ENCODE assay signal across 8 cellular contexts in genomic region chr1:6357243-6357929, GRCh38. TPM values are rescaled to one million over a fixed set of nuclear protein-coding genes. Genes with fewer than 3 reads are reported as not detected.
DNase-seq lines count a peak whose midpoint lies in the region; ATAC-seq and TF ChIP-seq lines count a peak whose summit lies in the region.

No MANE protein-coding gene starts in this region.

- CTCF ChIA-PET in PC-3 (lab: Charles Lee): interaction anchor here (0.6 to 1.0 kb wide), 2 partner anchors 9 to 37 kb away, joined by 3 read pairs; no protein-coding TSS in a partner anchor

- no peak for ATAC-seq in right cardiac atrium
- ATAC-seq in PC-3: no peak
- ATAC-seq in upper lobe of right lung: no peak
- ATAC-seq in body of pancreas: no peak

- TF ChIP-seq CTCF in left ventricle myocardium inferior (IDR thresholded peaks at IDR 0.05; ENCODE audit: borderline replicate concordance) (no peak), PC-3 (conservative IDR thresholded peaks at IDR 0.05; ENCODE audit: low read depth, low read length) (peak; percentile 71), fibroblast of villous mesenchyme (IDR thresholded peaks at IDR 0.05; ENCODE audit: insufficient read depth, low read depth, low read length) (peak; percentile 9), upper lobe of right lung (IDR thresholded peaks at IDR 0.05) (peak; percentile 9), body of pancreas (IDR thresholded peaks at IDR 0.05) (no peak), adrenal gland (IDR thresholded peaks at IDR 0.05) (no peak)

- WGBS in right cardiac atrium: 87% methylated on average over 11 of the region's 11 CpGs
- 79 to 90% methylated on average over 10 to 11 of the region's 11 CpGs for WGBS in body of pancreas, 2 donors
- WGBS in adrenal gland, 4 donors: 71 to 89% (median 85%) methylated on average over 9 to 11 of the region's 11 CpGs

- TF ChIP-seq POLR2A in body of pancreas (IDR thresholded peaks at IDR 0.05) (no peak), adrenal gland (IDR thresholded peaks at IDR 0.05) (no peak)

- H3K4me1 ChIP-seq in right cardiac atrium (ENCODE audit: control insufficient read depth, insufficient read depth, low read length) (peaks cover 2% of the 10 kb centered on the region), left ventricle myocardium inferior (peaks cover 55% of the 10 kb centered on the region), PC-3 (ENCODE audit: insufficient read depth, low read length) (peaks cover 14% of the 10 kb centered on the region), upper lobe of right lung (peaks cover 47% of the 10 kb centered on the region), body of pancreas (peaks cover 61% of the 10 kb centered on the region), adrenal gland (replicated peaks in 1 of 2) (peaks cover 34 to 49% of the 10 kb centered on the region in 2 donors)

- BruUV-seq in PC-3 (replicated peaks; lab: Mats Ljungman, UMichigan): no TSS peak

- peaks cover 80% of the 10 kb centered on the region for H3K79me2 ChIP-seq in PC-3 (ENCODE audit: low read length)

- no peaks in the 10 kb centered on the region for H4K20me1 ChIP-seq in PC-3 (ENCODE audit: low read length)

- no peaks in the 10 kb centered on the region for H3K9me2 ChIP-seq in PC-3 (replicated peaks; ENCODE audit: low read length)

- H3K4me2 ChIP-seq in PC-3 (ENCODE audit: low read length): no peak overlapping the region

- no peaks in the 10 kb centered on the region for H3F3A ChIP-seq in PC-3 (ENCODE audit: low read length, unreplicated experiment)

- intact Hi-C loops in right cardiac atrium (cut with DNase I) (loop anchor here in 1 of 4 donors (10.0 kb wide), 1 partner anchor 47 kb away; no protein-coding TSS in a partner anchor), left ventricle myocardium inferior (cut with micrococcal nuclease) (loop anchor here (5.0 kb wide), 1 partner anchor 50 kb away; no protein-coding TSS in a partner anchor), PC-3 (cut with micrococcal nuclease) (no loop called here), upper lobe of right lung (cut with DNase I) (no loop called here), body of pancreas (cut with DNase I) (loop anchor here (5.0 kb wide), 1 partner anchor 50 kb away; no protein-coding TSS in a partner anchor), adrenal gland (cut with DNase I) (loop anchor here in 1 of 2 donors (5.0 kb wide), 1 partner anchor 50 kb away; no protein-coding TSS in a partner anchor)

- POLR2A ChIA-PET in PC-3 (lab: Charles Lee; ENCODE audit: unreplicated experiment): no interaction called here

- DNase-seq in right cardiac atrium: peak in 2 of 3 donors; percentile 7 to 36
- DNase-seq in left ventricle myocardium inferior: no peak
- peak; percentile 27 for DNase-seq in PC-3
- DNase-seq in fibroblast of villous mesenchyme (ENCODE audit: low read depth): no peak
- DNase-seq in upper lobe of right lung: no peak
- DNase-seq in T1000 (lab: John Stamatoyannopoulos, UW): no peak
- DNase-seq in body of pancreas: no peak
- no peak for DNase-seq in adrenal gland

- no peak overlapping the region for H2AFZ ChIP-seq in PC-3 (ENCODE audit: low read length)

- H3K36me3 ChIP-seq in left ventricle myocardium inferior (no peaks in the 10 kb centered on the region), PC-3 (ENCODE audit: low read depth, low read length) (no peaks in the 10 kb centered on the region), upper lobe of right lung (no peaks in the 10 kb centered on the region), body of pancreas (replicated peaks in 1 of 2; ENCODE audit: insufficient read depth in 1 of 2, low read depth in 2 of 2) (no peaks in the 10 kb centered on the region), adrenal gland (replicated peaks in 1 of 2) (no peaks in the 10 kb centered on the region)

- no peak overlapping the region for H3K9ac ChIP-seq in PC-3 (ENCODE audit: low read length)

- H3K4me3 ChIP-seq in right cardiac atrium (ENCODE audit: low read length) (no peak overlapping the region), left ventricle myocardium inferior (no peak overlapping the region), PC-3 (ENCODE audit: low read length) (no peak overlapping the region), fibroblast of villous mesenchyme (ENCODE audit: low read depth, low read length) (no peak overlapping the region), upper lobe of right lung (no peak overlapping the region), body of pancreas (no peak overlapping the region), adrenal gland (no peak overlapping the region)

- H3K9me3 ChIP-seq in right cardiac atrium (ENCODE audit: control insufficient read depth, low read length) (no peaks in the 10 kb centered on the region), left ventricle myocardium inferior (replicated peaks) (no peaks in the 10 kb centered on the region), PC-3 (ENCODE audit: low read length) (no peaks in the 10 kb centered on the region), upper lobe of right lung (no peaks in the 10 kb centered on the region), body of pancreas (no peaks in the 10 kb centered on the region), adrenal gland (replicated peaks in 1 of 3) (no peaks in the 10 kb centered on the region)

- H3K27ac ChIP-seq in right cardiac atrium (ENCODE audit: low read length): no peak overlapping the region
- H3K27ac ChIP-seq in left ventricle myocardium inferior (replicated peaks): no peak overlapping the region
- no peak overlapping the region for H3K27ac ChIP-seq in PC-3 (ENCODE audit: low read length)
- no peak overlapping the region for H3K27ac ChIP-seq in upper lobe of right lung
- peak overlapping the region in 2 of 4 donors; percentile 31 to 91 for H3K27ac ChIP-seq in body of pancreas
- peak overlapping the region in 1 of 5 donors; percentile 8 for H3K27ac ChIP-seq in adrenal gland

- H3K27me3 ChIP-seq in right cardiac atrium (ENCODE audit: control insufficient read depth, insufficient read depth) (no peaks in the 10 kb centered on the region), left ventricle myocardium inferior (ENCODE audit: low read depth) (no peaks in the 10 kb centered on the region), PC-3 (ENCODE audit: low read length) (no peaks in the 10 kb centered on the region), upper lobe of right lung (no peaks in the 10 kb centered on the region), body of pancreas (no peaks in the 10 kb centered on the region), adrenal gland (no peaks in the 10 kb centered on the region)

RNA-seq across cellular contexts. Expression of gene ACOT7, which starts 36.2 kb away (rescaled TPM):
- total RNA-seq in right cardiac atrium (1 to 10 TPM; 5.9 to 9.5 (median 7.9) TPM), left ventricle myocardium inferior (8.6 TPM), PC-3 (2014; rRNA removed) (164 and 165 TPM in 2 replicates), fibroblast of villous mesenchyme (16.1 and 17.3 TPM in 2 replicates), upper lobe of right lung (22.8 TPM), body of pancreas (10 to 100 TPM in 1 of 2 donors, 1 to 10 TPM in 1; 6.0 to 33.0 TPM), adrenal gland (10 to 100 TPM in 7 of 8 donors, 1 to 10 TPM in 1; 8.4 to 29.4 (median 15.0) TPM)
- polyA plus RNA-seq in right cardiac atrium (7.5 TPM), adrenal gland (10 to 100 TPM; 11.3 to 26.6 (median 13.0) TPM)

Comparison
In these comparisons a context has a peak if more than half of its experiments do, and no peak if none do; other contexts are left out.
1. DNase-seq: peak in right cardiac atrium (2 of 3) and PC-3 (single experiment); none in left ventricle myocardium inferior (single experiment), fibroblast of villous mesenchyme (single experiment), upper lobe of right lung (single experiment), T1000 (single experiment), body of pancreas (0 of 4) and adrenal gland (0 of 7).
2. CTCF ChIP-seq: peak in PC-3 (single experiment), fibroblast of villous mesenchyme (single experiment) and upper lobe of right lung (single experiment); none in left ventricle myocardium inferior (single experiment), body of pancreas (0 of 7) and adrenal gland (0 of 6).
3. intact Hi-C loops: an anchor here in left ventricle myocardium inferior (5.0 kb wide) and body of pancreas (5.0 kb wide); none called in PC-3 and upper lobe of right lung.